ENCODE assay signal across 2 cellular contexts in the genomic region with DNA sequence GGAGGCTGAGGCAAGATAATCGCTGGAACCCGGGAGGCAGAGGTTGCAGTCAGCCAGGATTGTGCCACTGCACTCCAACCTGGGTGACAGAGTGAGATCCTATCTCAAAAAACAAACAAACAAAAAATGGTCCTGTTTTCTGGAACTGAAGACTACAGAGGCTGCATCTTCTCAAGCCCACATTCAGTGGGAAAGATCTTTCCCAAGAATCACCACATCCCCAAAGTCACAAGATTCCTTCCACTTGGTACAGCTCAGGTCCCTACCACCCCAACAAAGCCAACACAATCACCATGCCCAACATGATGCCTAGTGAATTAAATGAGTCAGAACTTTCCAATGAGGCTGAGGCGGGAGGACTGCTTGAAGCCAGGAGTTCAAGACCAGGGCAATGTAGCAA.
TF ChIP-seq lines count a peak whose summit lies in the region.

No MANE protein-coding gene starts in this region.

TF ChIP-seq in WTC11, 78 proteins besides CTCF, POLR2A, EP300 and RAD21:
- TF ChIP-seq GTF2I (CRISPR knock-in tag; conservative IDR thresholded peaks at IDR 0.05) (no peak), ZNF121 (CRISPR knock-in tag; IDR thresholded peaks at IDR 0.05) (0 out of 2 replicates have a peak, but pooled peaks have one; percentile 11)
TF ChIP-seq in WTC11: peak in this region for 1.

TF ChIP-seq in H1, 55 proteins besides CTCF, POLR2A, EP300 and RAD21:
- no peak for TF ChIP-seq KDM4A (IDR thresholded peaks at IDR 0.05; ENCODE audit: low read depth, low read length, severe bottlenecking)
- TF ChIP-seq SIRT6 (IDR thresholded peaks at IDR 0.05; ENCODE audit: low read length): no peak
- no peak for TF ChIP-seq POU5F1 (IDR thresholded peaks at IDR 0.05; ENCODE audit: low read depth, low read length)
- no peak for TF ChIP-seq HDAC2 (IDR thresholded peaks at IDR 0.05; ENCODE audit: borderline replicate concordance in 1 of 2, low read depth in 2 of 2, low read length in 2 of 2)
- TF ChIP-seq JUND (IDR thresholded peaks at IDR 0.05; ENCODE audit: low read length): no peak
- no peak for TF ChIP-seq BRCA1 (IDR thresholded peaks at IDR 0.05; ENCODE audit: low read depth, low read length)
- no peak for TF ChIP-seq GABPA (IDR thresholded peaks at IDR 0.05; ENCODE audit: borderline replicate concordance, insufficient read depth, low read length)
- TF ChIP-seq, protein P1, sequence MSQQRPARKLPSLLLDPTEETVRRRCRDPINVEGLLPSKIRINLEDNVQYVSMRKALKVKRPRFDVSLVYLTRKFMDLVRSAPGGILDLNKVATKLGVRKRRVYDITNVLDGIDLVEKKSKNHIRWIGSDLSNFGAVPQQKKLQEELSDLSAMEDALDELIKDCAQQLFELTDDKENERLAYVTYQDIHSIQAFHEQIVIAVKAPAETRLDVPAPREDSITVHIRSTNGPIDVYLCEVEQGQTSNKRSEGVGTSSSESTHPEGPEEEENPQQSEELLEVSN (IDR thresholded peaks at IDR 0.05): no peak
- no peak for TF ChIP-seq NRF1 (IDR thresholded peaks at IDR 0.05; ENCODE audit: low read depth, low read length)
- TF ChIP-seq SP2 (IDR thresholded peaks at IDR 0.05; ENCODE audit: low read length): no peak
- TF ChIP-seq RXRA (IDR thresholded peaks at IDR 0.05; ENCODE audit: insufficient read depth, low read depth, low read length): no peak
- TF ChIP-seq YY1 (IDR thresholded peaks at IDR 0.05; ENCODE audit: low read depth, low read length): no peak
- no peak for TF ChIP-seq TAF1 (IDR thresholded peaks at IDR 0.05; ENCODE audit: low read depth, low read length)
- no peak for TF ChIP-seq RNF2 (IDR thresholded peaks at IDR 0.05; ENCODE audit: borderline replicate concordance, low read depth, low read length, missing control alignments, poor library complexity, severe bottlenecking)
- no peak for TF ChIP-seq MAFK (IDR thresholded peaks at IDR 0.05; ENCODE audit: low read depth, low read length)
- no peak for TF ChIP-seq GTF2F1 (IDR thresholded peaks at IDR 0.05; ENCODE audit: borderline replicate concordance, low read depth, low read length)
- no peak for TF ChIP-seq CHD2 (IDR thresholded peaks at IDR 0.05; ENCODE audit: low read length)
- no peak for TF ChIP-seq SIX5 (IDR thresholded peaks at IDR 0.05; ENCODE audit: low read depth, low read length)
